ENCODE assay signal across 2 cellular contexts in the genomic region with DNA sequence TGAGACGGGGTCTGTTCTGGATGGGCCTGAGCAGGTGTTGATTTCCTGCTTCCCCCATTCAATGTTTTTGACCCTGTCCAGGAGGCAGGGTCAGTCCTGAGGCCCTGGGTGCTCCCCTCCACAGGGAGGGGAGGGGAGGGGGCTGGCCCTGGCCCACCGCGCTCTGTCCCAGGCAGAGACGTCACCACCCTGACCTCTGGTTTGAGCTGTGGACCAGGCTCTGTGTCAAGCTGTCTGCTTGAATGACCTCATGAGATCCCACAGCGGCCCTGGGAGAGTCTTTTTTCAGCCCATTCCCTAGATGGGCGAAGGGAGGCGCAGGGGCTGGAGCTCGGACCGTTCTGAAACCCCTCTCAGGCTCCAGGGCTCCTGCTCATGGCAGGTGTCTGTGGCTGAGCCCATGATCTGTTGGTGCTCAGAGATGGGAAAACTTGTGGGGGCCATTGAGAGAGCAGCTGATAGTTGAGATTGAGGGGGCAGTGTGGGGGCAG.
TF ChIP-seq lines count a peak whose summit lies in the region.

No MANE protein-coding gene starts in this region.

TF ChIP-seq in HCT116, 20 proteins besides CTCF, POLR2A, EP300 and RAD21:
- no peak for TF ChIP-seq EGR1 (IDR thresholded peaks at IDR 0.05; ENCODE audit: low read depth)
- TF ChIP-seq SIN3A (IDR thresholded peaks at IDR 0.05; ENCODE audit: low read depth), result no peak
- TF ChIP-seq, protein P1, sequence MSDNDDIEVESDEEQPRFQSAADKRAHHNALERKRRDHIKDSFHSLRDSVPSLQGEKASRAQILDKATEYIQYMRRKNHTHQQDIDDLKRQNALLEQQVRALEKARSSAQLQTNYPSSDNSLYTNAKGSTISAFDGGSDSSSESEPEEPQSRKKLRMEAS (IDR thresholded peaks at IDR 0.05), result no peak
- no peak for TF ChIP-seq TCF7L2 (IDR thresholded peaks at IDR 0.05; ENCODE audit: borderline replicate concordance, extremely low read depth, insufficient read depth, insufficient read length)
- no peak for TF ChIP-seq ATF3 (IDR thresholded peaks at IDR 0.05)
- TF ChIP-seq CEBPB (IDR thresholded peaks at IDR 0.05; ENCODE audit: low read depth), result no peak
- no peak for TF ChIP-seq ZFX (IDR thresholded peaks at IDR 0.05)
- TF ChIP-seq YY1 (IDR thresholded peaks at IDR 0.05; ENCODE audit: extremely low read depth, insufficient replicate concordance, low read depth, low read length), result no peak
- TF ChIP-seq ELF1 (IDR thresholded peaks at IDR 0.05; ENCODE audit: borderline replicate concordance, low read depth), result no peak
- TF ChIP-seq SP1 (IDR thresholded peaks at IDR 0.05; ENCODE audit: low read depth), result no peak
- TF ChIP-seq, protein P2, sequence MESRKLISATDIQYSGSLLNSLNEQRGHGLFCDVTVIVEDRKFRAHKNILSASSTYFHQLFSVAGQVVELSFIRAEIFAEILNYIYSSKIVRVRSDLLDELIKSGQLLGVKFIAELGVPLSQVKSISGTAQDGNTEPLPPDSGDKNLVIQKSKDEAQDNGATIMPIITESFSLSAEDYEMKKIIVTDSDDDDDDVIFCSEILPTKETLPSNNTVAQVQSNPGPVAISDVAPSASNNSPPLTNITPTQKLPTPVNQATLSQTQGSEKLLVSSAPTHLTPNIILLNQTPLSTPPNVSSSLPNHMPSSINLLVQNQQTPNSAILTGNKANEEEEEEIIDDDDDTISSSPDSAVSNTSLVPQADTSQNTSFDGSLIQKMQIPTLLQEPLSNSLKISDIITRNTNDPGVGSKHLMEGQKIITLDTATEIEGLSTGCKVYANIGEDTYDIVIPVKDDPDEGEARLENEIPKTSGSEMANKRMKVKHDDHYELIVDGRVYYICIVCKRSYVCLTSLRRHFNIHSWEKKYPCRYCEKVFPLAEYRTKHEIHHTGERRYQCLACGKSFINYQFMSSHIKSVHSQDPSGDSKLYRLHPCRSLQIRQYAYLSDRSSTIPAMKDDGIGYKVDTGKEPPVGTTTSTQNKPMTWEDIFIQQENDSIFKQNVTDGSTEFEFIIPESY (IDR thresholded peaks at IDR 0.05; ENCODE audit: extremely low read depth, insufficient replicate concordance, low read length), result no peak
- TF ChIP-seq CBX3 (IDR thresholded peaks at IDR 0.05; ENCODE audit: low read depth), result no peak
- no peak for TF ChIP-seq REST (IDR thresholded peaks at IDR 0.05; ENCODE audit: low read depth)
- no peak for TF ChIP-seq JUND (IDR thresholded peaks at IDR 0.05)

TF ChIP-seq in HepG2, 621 proteins besides CTCF, POLR2A, EP300 and RAD21 (continues in another document):
- no peak for TF ChIP-seq SOX5 (CRISPR knock-in tag; IDR thresholded peaks at IDR 0.05; ENCODE audit: borderline replicate concordance)
- TF ChIP-seq ZNF83 (CRISPR knock-in tag; IDR thresholded peaks at IDR 0.05; ENCODE audit: borderline replicate concordance), result no peak
- no peak for TF ChIP-seq MTF1 (CRISPR knock-in tag; IDR thresholded peaks at IDR 0.05)
- no peak for TF ChIP-seq ZNF703 (CRISPR knock-in tag; IDR thresholded peaks at IDR 0.05; ENCODE audit: borderline replicate concordance)
- TF ChIP-seq RFX3 (CRISPR knock-in tag; IDR thresholded peaks at IDR 0.05), result no peak
- TF ChIP-seq ZNF44 (CRISPR knock-in tag; IDR thresholded peaks at IDR 0.05), result no peak
- no peak for TF ChIP-seq FOXP1 (IDR thresholded peaks at IDR 0.05)
- no peak for TF ChIP-seq FOXP1 (CRISPR knock-in tag; IDR thresholded peaks at IDR 0.05)
- no peak for TF ChIP-seq SRSF1 (optimal IDR thresholded peaks at IDR 0.05; ENCODE audit: low read depth, low read length)
- TF ChIP-seq HMGXB4 (CRISPR knock-in tag; IDR thresholded peaks at IDR 0.05; ENCODE audit: borderline replicate concordance in 1 of 2, low read depth in 1 of 2), result no peak
- TF ChIP-seq NKX3-1 (CRISPR knock-in tag; IDR thresholded peaks at IDR 0.05), result no peak
- TF ChIP-seq MBD4 (IDR thresholded peaks at IDR 0.05; ENCODE audit: borderline replicate concordance, low read length), result no peak
- TF ChIP-seq ATAD3A (CRISPR knock-in tag; IDR thresholded peaks at IDR 0.05), result no peak
- TF ChIP-seq ZNF263 (CRISPR knock-in tag; IDR thresholded peaks at IDR 0.05), result peak; percentile 59
- no peak for TF ChIP-seq REXO4 (CRISPR knock-in tag; IDR thresholded peaks at IDR 0.05; ENCODE audit: borderline replicate concordance)
- TF ChIP-seq HOXA3 (CRISPR knock-in tag; IDR thresholded peaks at IDR 0.05), result peak; percentile 34; the same call in 1 of the 2 replicates
- TF ChIP-seq ZFP1 (CRISPR knock-in tag; IDR thresholded peaks at IDR 0.05), result no peak
- no peak for TF ChIP-seq ZNF138 (CRISPR knock-in tag; IDR thresholded peaks at IDR 0.05; ENCODE audit: low read depth)
- no peak for TF ChIP-seq ELF4 (CRISPR knock-in tag; IDR thresholded peaks at IDR 0.05; ENCODE audit: borderline replicate concordance)
- TF ChIP-seq PAF1 (CRISPR knock-in tag; IDR thresholded peaks at IDR 0.05), result no peak
- no peak for TF ChIP-seq CEBPB (IDR thresholded peaks at IDR 0.05; ENCODE audit: borderline replicate concordance, low read depth, low read length)
- TF ChIP-seq STAT6 (CRISPR knock-in tag; IDR thresholded peaks at IDR 0.05; ENCODE audit: borderline replicate concordance), result no peak
- TF ChIP-seq MLX (CRISPR knock-in tag; IDR thresholded peaks at IDR 0.05), result no peak
- TF ChIP-seq ZNF329 (CRISPR knock-in tag; IDR thresholded peaks at IDR 0.05; ENCODE audit: low read depth), result no peak
- TF ChIP-seq CREB1 (IDR thresholded peaks at IDR 0.05), result peak; percentile 35; the same call in 1 of the 2 replicates
- no peak for TF ChIP-seq CREB1 (CRISPR knock-in tag; IDR thresholded peaks at IDR 0.05)
- TF ChIP-seq IRF9 (CRISPR knock-in tag; IDR thresholded peaks at IDR 0.05; ENCODE audit: borderline replicate concordance), result no peak
- TF ChIP-seq, protein P3, sequence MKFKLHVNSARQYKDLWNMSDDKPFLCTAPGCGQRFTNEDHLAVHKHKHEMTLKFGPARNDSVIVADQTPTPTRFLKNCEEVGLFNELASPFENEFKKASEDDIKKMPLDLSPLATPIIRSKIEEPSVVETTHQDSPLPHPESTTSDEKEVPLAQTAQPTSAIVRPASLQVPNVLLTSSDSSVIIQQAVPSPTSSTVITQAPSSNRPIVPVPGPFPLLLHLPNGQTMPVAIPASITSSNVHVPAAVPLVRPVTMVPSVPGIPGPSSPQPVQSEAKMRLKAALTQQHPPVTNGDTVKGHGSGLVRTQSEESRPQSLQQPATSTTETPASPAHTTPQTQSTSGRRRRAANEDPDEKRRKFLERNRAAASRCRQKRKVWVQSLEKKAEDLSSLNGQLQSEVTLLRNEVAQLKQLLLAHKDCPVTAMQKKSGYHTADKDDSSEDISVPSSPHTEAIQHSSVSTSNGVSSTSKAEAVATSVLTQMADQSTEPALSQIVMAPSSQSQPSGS (CRISPR knock-in tag; IDR thresholded peaks at IDR 0.05), result 0 out of 2 replicates have a peak, but pooled peaks have one; percentile 26
- no peak for TF ChIP-seq GPN1 (CRISPR knock-in tag; IDR thresholded peaks at IDR 0.05; ENCODE audit: borderline replicate concordance)
- TF ChIP-seq, protein P4, sequence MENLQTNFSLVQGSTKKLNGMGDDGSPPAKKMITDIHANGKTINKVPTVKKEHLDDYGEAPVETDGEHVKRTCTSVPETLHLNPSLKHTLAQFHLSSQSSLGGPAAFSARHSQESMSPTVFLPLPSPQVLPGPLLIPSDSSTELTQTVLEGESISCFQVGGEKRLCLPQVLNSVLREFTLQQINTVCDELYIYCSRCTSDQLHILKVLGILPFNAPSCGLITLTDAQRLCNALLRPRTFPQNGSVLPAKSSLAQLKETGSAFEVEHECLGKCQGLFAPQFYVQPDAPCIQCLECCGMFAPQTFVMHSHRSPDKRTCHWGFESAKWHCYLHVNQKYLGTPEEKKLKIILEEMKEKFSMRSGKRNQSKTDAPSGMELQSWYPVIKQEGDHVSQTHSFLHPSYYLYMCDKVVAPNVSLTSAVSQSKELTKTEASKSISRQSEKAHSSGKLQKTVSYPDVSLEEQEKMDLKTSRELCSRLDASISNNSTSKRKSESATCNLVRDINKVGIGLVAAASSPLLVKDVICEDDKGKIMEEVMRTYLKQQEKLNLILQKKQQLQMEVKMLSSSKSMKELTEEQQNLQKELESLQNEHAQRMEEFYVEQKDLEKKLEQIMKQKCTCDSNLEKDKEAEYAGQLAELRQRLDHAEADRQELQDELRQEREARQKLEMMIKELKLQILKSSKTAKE (CRISPR knock-in tag; IDR thresholded peaks at IDR 0.05; ENCODE audit: borderline replicate concordance), result no peak
- TF ChIP-seq PRDM10 (CRISPR knock-in tag; IDR thresholded peaks at IDR 0.05; ENCODE audit: low read depth), result no peak
- no peak for TF ChIP-seq FUBP1 (CRISPR knock-in tag; IDR thresholded peaks at IDR 0.05; ENCODE audit: borderline replicate concordance)
- TF ChIP-seq ZNF839 (CRISPR knock-in tag; IDR thresholded peaks at IDR 0.05; ENCODE audit: borderline replicate concordance), result no peak
- no peak for TF ChIP-seq RXRA (CRISPR knock-in tag; IDR thresholded peaks at IDR 0.05)
